In genomic region chr4:189664693-189665250, GRCh38 we compare ENCODE assay signal across 30 cellular contexts.
"Had no signal": no experiment of that assay in that cellular context is flagged by ENCODE, and none has a peak within 500 bp of the region (broad histone marks: within the 10 kb centered on the region; RNA-seq: fewer than 3 reads in every experiment).

No MANE protein-coding gene starts in this region.

- H3K27ac ChIP-seq: left lung, neutrophil, pancreas, prostate gland, thyroid gland, transverse colon, upper lobe of left lung, vagina had no signal

- FAIRE-seq: islet of Langerhans, kidney, pancreas, small intestine had no signal

- H3K9me3 ChIP-seq: left lung, neutrophil, pancreas, prostate gland, thyroid gland, transverse colon, upper lobe of left lung, vagina had no signal

- H3K4me3 Mint-ChIP-seq: immature natural killer cell; mesothelial cell of epicardium; nephron; neural crest cell; stimulated activated naive B cell treated with anti-CD40 and anti-IgM and Interleukin-4, amounts not matched to agents 10 μg/mL and 1 μg/mL and 100 μg/mL, for 72 hours; stimulated activated naive CD8-positive, alpha-beta T cell treated with anti-CD3 and anti-CD28 coated beads, Interleukin-15, Interleukin-2, amounts not matched to agents 100 ng/mL and 50 ng/mL, for 24 hours had no signal

- H3K4me1 ChIP-seq: left lung, pancreas, prostate gland, thyroid gland, transverse colon, upper lobe of left lung, vagina had no signal

- H3K27ac Mint-ChIP-seq: immature natural killer cell; mesothelial cell of epicardium; naive B cell; nephron; stimulated activated naive B cell treated with anti-CD40 and anti-IgM and Interleukin-4, amounts not matched to agents 10 μg/mL and 1 μg/mL and 100 μg/mL, for 72 hours; stimulated activated naive CD8-positive, alpha-beta T cell treated with anti-CD3 and anti-CD28 coated beads, Interleukin-15, Interleukin-2, amounts not matched to agents 100 ng/mL and 50 ng/mL, for 24 hours had no signal

- H3K36me3 Mint-ChIP-seq: immature natural killer cell; mesothelial cell of epicardium; naive B cell; stimulated activated naive B cell treated with anti-CD40 and anti-IgM and Interleukin-4, amounts not matched to agents 10 μg/mL and 1 μg/mL and 100 μg/mL, for 72 hours had no signal

- DNase-seq: head of caudate nucleus; hypothalamus; immature natural killer cell; kidney; left colon; mesendoderm; naive B cell; occipital lobe; retina; right cardiac atrium; small intestine; stimulated activated CD4-positive, alpha-beta T cell treated with anti-CD3 and anti-CD28 coated beads, Interleukin-1b, Interleukin-23, amount 100 ng/mL, for 48 hours; stimulated activated CD4-positive, alpha-beta T cell treated with anti-CD3 and anti-CD28 coated beads, Interleukin-2, amount 100 ng/mL, for 48 hours; stimulated activated naive B cell treated with anti-CD40 and anti-IgM and Interleukin-4, amounts not matched to agents 10 μg/mL and 1 μg/mL and 100 μg/mL, for 72 hours; substantia nigra; thyroid gland; transverse colon had no signal

- H3K4me1 Mint-ChIP-seq: mesothelial cell of epicardium; naive B cell; neural crest cell; stimulated activated naive B cell treated with anti-CD40 and anti-IgM and Interleukin-4, amounts not matched to agents 10 μg/mL and 1 μg/mL and 100 μg/mL, for 72 hours had no signal

- H3K27me3 Mint-ChIP-seq: naive B cell; stimulated activated naive B cell treated with anti-CD40 and anti-IgM and Interleukin-4, amounts not matched to agents 10 μg/mL and 1 μg/mL and 100 μg/mL, for 72 hours; stimulated activated naive CD8-positive, alpha-beta T cell treated with anti-CD3 and anti-CD28 coated beads, Interleukin-15, Interleukin-2, amounts not matched to agents 100 ng/mL and 50 ng/mL, for 24 hours had no signal

- H3K36me3 ChIP-seq: left lung, neutrophil, pancreas, prostate gland, thyroid gland, transverse colon, upper lobe of left lung, vagina had no signal

- ATAC-seq: left colon; left lung; pancreas; right cardiac atrium; sciatic nerve; stimulated activated naive B cell treated with anti-CD40 and anti-IgM and Interleukin-4, amounts not matched to agents 10 μg/mL and 1 μg/mL and 100 μg/mL, for 72 hours had no signal

- H3K9me3 Mint-ChIP-seq: neural crest cell; stimulated activated naive B cell treated with anti-CD40 and anti-IgM and Interleukin-4, amounts not matched to agents 10 μg/mL and 1 μg/mL and 100 μg/mL, for 72 hours; stimulated activated naive CD8-positive, alpha-beta T cell treated with anti-CD3 and anti-CD28 coated beads, Interleukin-15, Interleukin-2, amounts not matched to agents 100 ng/mL and 50 ng/mL, for 24 hours had no signal

- H3K4me3 ChIP-seq: left lung, lung, pancreas, prostate gland, thyroid gland, transverse colon, upper lobe of left lung, vagina had no signal

- H3K27me3 ChIP-seq: left lung, neutrophil, pancreas, thyroid gland, transverse colon, upper lobe of left lung, vagina had no signal
